Comparison of ENCODE assay signal across 17 cellular contexts in genomic region chr6:138544521-138544920, GRCh38. TPM values are rescaled to one million over a fixed set of nuclear protein-coding genes. Genes with fewer than 3 reads are reported as not detected.
DNase-seq lines count a peak whose midpoint lies in the region; ATAC-seq and TF ChIP-seq lines count a peak whose summit lies in the region.
"Had no signal": no experiment of that assay in that cellular context is flagged by ENCODE, and none has a peak within 500 bp of the region (broad histone marks: within the 10 kb centered on the region; RNA-seq: fewer than 3 reads in every experiment).

No MANE protein-coding gene starts in this region.

- no peak overlapping the region for H3K18ac ChIP-seq in trophoblast cell (ENCODE audit: low read length)

- H3K9ac ChIP-seq in adipocyte (ENCODE audit: low read length) (peak overlapping the region; percentile 86), trophoblast cell (ENCODE audit: low read length) (no peak overlapping the region)

- H3K23ac ChIP-seq in trophoblast cell (ENCODE audit: low read length), result no peak overlapping the region

- H4K8ac ChIP-seq in trophoblast cell (ENCODE audit: low read depth, low read length), result no peak overlapping the region

- no peak overlapping the region for H3K27ac Mint-ChIP-seq in activated T-helper 2 cell treated with anti-CD3 and anti-CD28 coated beads, Interferon-gamma antibody, Interleukin-2, Interleukin-4, amounts not matched to agents 10 μg/mL and 5 μg/mL and 100 μg/mL, durations not matched to agents 14 hours and 24 hours and 36 hours
- H3K27ac Mint-ChIP-seq: B cell, IgD-negative memory B cell, memory B cell had no signal

- H3K79me2 ChIP-seq in trophoblast cell (ENCODE audit: control insufficient read depth, insufficient read depth, low read length, poor library complexity), result peaks cover 3% of the 10 kb centered on the region

- H2AK5ac ChIP-seq in trophoblast cell (ENCODE audit: low read length), result no peak overlapping the region

- H3K27ac ChIP-seq in trophoblast cell (ENCODE audit: low read depth, low read length), result no peak overlapping the region

- H4K12ac ChIP-seq in trophoblast cell (ENCODE audit: low read depth, low read length), result no peak overlapping the region

- H3K4ac ChIP-seq in trophoblast cell (ENCODE audit: low read depth, low read length), result peak overlapping the region; percentile 16

- no peak overlapping the region for H3K4me2 ChIP-seq in trophoblast cell (ENCODE audit: low read length)

- H2BK12ac ChIP-seq in trophoblast cell (ENCODE audit: low read length), result no peak overlapping the region

- no peak overlapping the region for H2BK120ac ChIP-seq in trophoblast cell (ENCODE audit: insufficient read depth, low read length, poor library complexity)

- H2AFZ ChIP-seq in trophoblast cell (ENCODE audit: insufficient read depth, low read length, poor library complexity), result no peak overlapping the region

- peaks cover 2% of the 10 kb centered on the region for H3K79me1 ChIP-seq in trophoblast cell (ENCODE audit: low read length)

- no peaks in the 10 kb centered on the region for H3K36me3 Mint-ChIP-seq in activated T-helper 2 cell treated with anti-CD3 and anti-CD28 coated beads, Interferon-gamma antibody, Interleukin-2, Interleukin-4, amounts not matched to agents 10 μg/mL and 5 μg/mL and 100 μg/mL, durations not matched to agents 14 hours and 24 hours and 36 hours (ENCODE audit: low read depth)
- H3K36me3 Mint-ChIP-seq: IgD-negative memory B cell, memory B cell had no signal

- peaks cover 16% of the 10 kb centered on the region for H3K4me1 Mint-ChIP-seq in activated T-helper 2 cell treated with anti-CD3 and anti-CD28 coated beads, Interferon-gamma antibody, Interleukin-2, Interleukin-4, amounts not matched to agents 10 μg/mL and 5 μg/mL and 100 μg/mL, durations not matched to agents 14 hours and 24 hours and 36 hours (ENCODE audit: low read depth)
- H3K4me1 Mint-ChIP-seq: B cell, IgD-negative memory B cell, memory B cell had no signal

- peaks cover 27% of the 10 kb centered on the region for H3K27me3 Mint-ChIP-seq in activated T-helper 2 cell treated with anti-CD3 and anti-CD28 coated beads, Interferon-gamma antibody, Interleukin-2, Interleukin-4, amounts not matched to agents 10 μg/mL and 5 μg/mL and 100 μg/mL, durations not matched to agents 14 hours and 24 hours and 36 hours (ENCODE audit: low read depth)

- peak overlapping the region; percentile 91 for H3K4me3 ChIP-seq in adipocyte (ENCODE audit: low read length)
- peak overlapping the region; percentile 71 for H3K4me3 ChIP-seq in fibroblast of the aortic adventitia (ENCODE audit: low read depth, low read length)
- H3K4me3 ChIP-seq in trophoblast cell (ENCODE audit: low read depth, low read length), result no peak overlapping the region

- H3K9me3 ChIP-seq in adipocyte (ENCODE audit: control insufficient read depth, low read length) (no peaks in the 10 kb centered on the region), trophoblast cell (ENCODE audit: insufficient read depth, low read depth, low read length) (no peaks in the 10 kb centered on the region)

- H3K9me3 Mint-ChIP-seq in activated T-helper 2 cell treated with anti-CD3 and anti-CD28 coated beads, Interferon-gamma antibody, Interleukin-2, Interleukin-4, amounts not matched to agents 10 μg/mL and 5 μg/mL and 100 μg/mL, durations not matched to agents 14 hours and 24 hours and 36 hours, result no peaks in the 10 kb centered on the region
- H3K9me3 Mint-ChIP-seq: IgD-negative memory B cell, memory B cell had no signal

- H4K91ac ChIP-seq in trophoblast cell (ENCODE audit: low read depth, low read length), result no peak overlapping the region

- ATAC-seq in HG03139 (IDR thresholded peaks at IDR 0.05; ENCODE audit: unreplicated experiment), result no peak
- ATAC-seq in sciatic nerve, result no peak
- ATAC-seq: HCT116, Panc1 had no signal

- no peaks in the 10 kb centered on the region for H3K36me3 ChIP-seq in adipocyte (ENCODE audit: control insufficient read depth, insufficient read depth, low read length, severe bottlenecking)
- no peaks in the 10 kb centered on the region for H3K36me3 ChIP-seq in trophoblast cell (ENCODE audit: control insufficient read depth in 1 of 2, insufficient read depth in 2 of 2, low read length in 2 of 2)

- H2BK5ac ChIP-seq in trophoblast cell (ENCODE audit: low read depth, low read length, poor library complexity), result no peak overlapping the region

- peaks cover 62% of the 10 kb centered on the region for H3K4me1 ChIP-seq in adipocyte (ENCODE audit: control insufficient read depth, insufficient read depth, low read length)
- H3K4me1 ChIP-seq in trophoblast cell (ENCODE audit: control insufficient read depth in 1 of 2, insufficient read depth in 2 of 2, low read length in 2 of 2), result peaks cover 12 to 22% of the 10 kb centered on the region in 2 experiments

- no peak overlapping the region for H3K14ac ChIP-seq in trophoblast cell (ENCODE audit: low read length)

- WGBS in trophoblast cell (ENCODE audit: extremely low coverage, insufficient coverage, insufficient read length), result no CpG with 5 or more reads among the region's 3 CpGs

- TF ChIP-seq CTCF in fibroblast of the aortic adventitia (IDR thresholded peaks at IDR 0.05; ENCODE audit: insufficient read depth, low read length), result no peak

- intact Hi-C loops in activated T-helper 2 cell treated with anti-CD3 and anti-CD28 coated beads, Interferon-gamma antibody, Interleukin-2, Interleukin-4, amounts not matched to agents 10 μg/mL and 5 μg/mL and 100 μg/mL, durations not matched to agents 14 hours and 24 hours and 36 hours (cut with micrococcal nuclease), result no loop called here
- intact Hi-C loops in sciatic nerve (cut with DNase I), result no loop called here

- no peak overlapping the region for H3K4me3 Mint-ChIP-seq in activated T-helper 2 cell treated with anti-CD3 and anti-CD28 coated beads, Interferon-gamma antibody, Interleukin-2, Interleukin-4, amounts not matched to agents 10 μg/mL and 5 μg/mL and 100 μg/mL, durations not matched to agents 14 hours and 24 hours and 36 hours (ENCODE audit: low read depth)
- H3K4me3 Mint-ChIP-seq: B cell, IgD-negative memory B cell, memory B cell had no signal

- H3K27me3 ChIP-seq in adipocyte (replicated peaks; ENCODE audit: control insufficient read depth, insufficient read depth, low read length) (no peaks in the 10 kb centered on the region), trophoblast cell (ENCODE audit: insufficient read depth, low read length) (no peaks in the 10 kb centered on the region)

- peak; percentile 54 for DNase-seq in EH (ENCODE audit: low read depth)
- no peak for DNase-seq in adipocyte (ENCODE audit: low read depth)
- peak; percentile 49 for DNase-seq in fibroblast of the aortic adventitia (ENCODE audit: low read depth)
- DNase-seq in trophoblast cell, result no peak
- no peak for DNase-seq in activated T-helper 2 cell treated with anti-CD3 and anti-CD28 coated beads, Interferon-gamma antibody, Interleukin-2, Interleukin-4, amounts not matched to agents 10 μg/mL and 5 μg/mL and 100 μg/mL, durations not matched to agents 14 hours and 24 hours and 36 hours (ENCODE audit: low spot score)
- DNase-seq in HuH-7.5 (ENCODE audit: low spot score), result no peak
- no peak for DNase-seq in sciatic nerve (ENCODE audit: low spot score)
- DNase-seq: MV-4-11, NCI-H2029, NCI-H524, occipital lobe had no signal

RNA-seq across cellular contexts. Expression of gene NHSL1, which starts 45.2 kb away (rescaled TPM):
- total RNA-seq in fibroblast of the aortic adventitia (ENCODE audit: low replicate concordance), result 7.9 and 17.8 TPM in 2 replicates
- 42.0 and 43.5 TPM in 2 replicates for polyA plus RNA-seq in trophoblast cell (2013)
- 1.5 and 2.4 TPM in 2 replicates for total RNA-seq in activated T-helper 2 cell treated with anti-CD3 and anti-CD28 coated beads, Interferon-gamma antibody, Interleukin-2, Interleukin-4, amounts not matched to agents 10 μg/mL and 5 μg/mL and 100 μg/mL, durations not matched to agents 14 hours and 24 hours and 36 hours
- total RNA-seq in sciatic nerve, result 18.5 TPM
- polyA plus RNA-seq: IgD-negative memory B cell had no signal

Comparison
In these comparisons a context has a peak if more than half of its experiments do, and no peak if none do; other contexts are left out.
1. DNase-seq: peak in EH (single experiment) and fibroblast of the aortic adventitia (single experiment); none in adipocyte (single experiment), trophoblast cell (0 of 2), activated T-helper 2 cell treated with anti-CD3 and anti-CD28 coated beads, Interferon-gamma antibody, Interleukin-2, Interleukin-4, amounts not matched to agents 10 μg/mL and 5 μg/mL and 100 μg/mL, durations not matched to agents 14 hours and 24 hours and 36 hours (single experiment), HuH-7.5 (single experiment) and sciatic nerve (single experiment).